ENCODE assay signal across 9 cellular contexts in the genomic region with DNA sequence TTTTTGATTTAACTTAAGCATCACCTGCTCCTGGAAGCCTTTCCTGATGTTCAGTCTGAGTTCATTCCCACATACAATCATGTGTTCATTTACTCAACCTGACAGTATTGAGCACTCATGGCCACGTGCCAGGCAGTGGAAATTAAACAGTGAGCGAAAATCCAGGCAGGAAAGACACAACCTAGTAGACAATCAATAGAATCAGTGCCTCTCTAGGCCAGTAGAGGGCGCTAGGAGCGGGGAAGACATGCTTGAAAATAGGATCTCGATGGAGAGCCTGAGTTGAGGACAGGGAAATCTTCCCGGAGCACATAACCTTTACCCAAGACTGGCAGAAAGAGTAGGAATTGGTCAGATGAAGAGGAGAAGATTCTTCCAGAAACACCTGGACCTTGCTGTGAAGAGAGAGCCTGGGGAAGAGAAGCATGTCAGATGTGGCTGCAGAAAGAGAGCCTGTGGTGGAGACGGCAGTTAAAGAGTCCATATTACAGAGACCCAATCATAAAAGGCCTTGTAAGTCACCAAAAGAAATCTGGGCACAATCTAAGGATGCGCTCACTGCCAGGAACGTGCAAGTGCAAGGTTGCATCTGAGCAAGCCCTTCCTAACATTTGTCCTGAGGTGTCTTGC.
A peak's percentile ranks its signal among the peaks of the same experiment; 100 is the strongest.
DNase-seq lines count a peak whose midpoint lies in the region; ATAC-seq and TF ChIP-seq lines count a peak whose summit lies in the region.
"Had no signal": no experiment of that assay in that cellular context is flagged by ENCODE, and none has a peak within 500 bp of the region (broad histone marks: within the 10 kb centered on the region; RNA-seq: fewer than 3 reads in every experiment).

No MANE protein-coding gene starts in this region.

- intact Hi-C loops in psoas muscle (cut with DNase I), result no loop called here

- WGBS in gastroesophageal sphincter (ENCODE audit: low coverage in 1 of 2), 2 donors, result 37 to 62% methylated on average over 3 to 8 of the region's 9 CpGs
- 38 to 40% (median 40%) methylated on average over 9 of the region's 9 CpGs for WGBS in psoas muscle, 3 donors

- no peaks in the 10 kb centered on the region for H3K9me3 ChIP-seq in gastroesophageal sphincter
- H3K9me3 ChIP-seq in psoas muscle, result no peaks in the 10 kb centered on the region

- H3K27ac ChIP-seq in gastroesophageal sphincter (no peak overlapping the region), psoas muscle (no peak overlapping the region)

- no peak for ATAC-seq in gastroesophageal sphincter
- ATAC-seq in psoas muscle, result no peak

- peaks cover 0 to 13% (median 0%) of the 10 kb centered on the region in 3 donors for H3K4me1 ChIP-seq in gastroesophageal sphincter
- H3K4me1 ChIP-seq in psoas muscle, result no peaks in the 10 kb centered on the region

- H3K4me3 ChIP-seq in gastroesophageal sphincter (no peak overlapping the region), psoas muscle (no peak overlapping the region)

- no peak for TF ChIP-seq POLR2A in gastroesophageal sphincter (IDR thresholded peaks at IDR 0.05)

- H3K36me3 ChIP-seq in gastroesophageal sphincter, result no peaks in the 10 kb centered on the region
- H3K36me3 ChIP-seq in psoas muscle (ENCODE audit: insufficient read depth in 1 of 2, low read depth in 1 of 2), result no peaks in the 10 kb centered on the region

- TF ChIP-seq CTCF in gastroesophageal sphincter (IDR thresholded peaks at IDR 0.05) (peak in 3 of 4 experiments; percentile 38 to 62 (median 43)), psoas muscle (IDR thresholded peaks at IDR 0.05) (peak; percentile 47)

- DNase-seq in NK-92 treated with Interleukin-12 subunit alpha and Interleukin-12 subunit beta, amount 100 ng/mL, for 24 hours (lab: John Stamatoyannopoulos, UW), result peak; percentile 1
- DNase-seq in NK-92 (lab: John Stamatoyannopoulos, UW; ENCODE audit: unreplicated experiment) (no peak), KG1 (lab: John Stamatoyannopoulos, UW) (peak; percentile 10), psoas muscle (no peak), SIG-M5 (lab: John Stamatoyannopoulos, UW) (no peak), NCI-H345 treated with DMSO at 0.1 percent for 48 hours (lab: John Stamatoyannopoulos, UW; ENCODE audit: unreplicated experiment) (no peak)
- DNase-seq in activated CD4-positive, alpha-beta T cell treated with anti-CD3 and anti-CD28 coated beads, Interleukin-2, amount 50 U/mL, for 48 hours, result peak; percentile 15 to 44
- DNase-seq: activated naive CD8-positive, alpha-beta T cell treated with anti-CD3 and anti-CD28 coated beads, Interleukin-2, amount 10 ng/mL, durations not matched to agents 7 days and 5 days had no signal

- no peak for TF ChIP-seq EP300 in gastroesophageal sphincter (IDR thresholded peaks at IDR 0.05)

- no peaks in the 10 kb centered on the region for H3K27me3 ChIP-seq in gastroesophageal sphincter
- no peaks in the 10 kb centered on the region for H3K27me3 ChIP-seq in psoas muscle (ENCODE audit: insufficient read depth in 3 of 3, low read length in 2 of 3)

Comparison
In these comparisons a context has a peak if more than half of its experiments do, and no peak if none do; other contexts are left out.
1. DNase-seq: peak in NK-92 treated with Interleukin-12 subunit alpha and Interleukin-12 subunit beta, amount 100 ng/mL, for 24 hours (single experiment), KG1 (single experiment) and activated CD4-positive, alpha-beta T cell treated with anti-CD3 and anti-CD28 coated beads, Interleukin-2, amount 50 U/mL, for 48 hours (2 of 2); none in NK-92 (single experiment), psoas muscle (0 of 2), SIG-M5 (single experiment) and NCI-H345 treated with DMSO at 0.1 percent for 48 hours (single experiment).